In the genomic region with DNA sequence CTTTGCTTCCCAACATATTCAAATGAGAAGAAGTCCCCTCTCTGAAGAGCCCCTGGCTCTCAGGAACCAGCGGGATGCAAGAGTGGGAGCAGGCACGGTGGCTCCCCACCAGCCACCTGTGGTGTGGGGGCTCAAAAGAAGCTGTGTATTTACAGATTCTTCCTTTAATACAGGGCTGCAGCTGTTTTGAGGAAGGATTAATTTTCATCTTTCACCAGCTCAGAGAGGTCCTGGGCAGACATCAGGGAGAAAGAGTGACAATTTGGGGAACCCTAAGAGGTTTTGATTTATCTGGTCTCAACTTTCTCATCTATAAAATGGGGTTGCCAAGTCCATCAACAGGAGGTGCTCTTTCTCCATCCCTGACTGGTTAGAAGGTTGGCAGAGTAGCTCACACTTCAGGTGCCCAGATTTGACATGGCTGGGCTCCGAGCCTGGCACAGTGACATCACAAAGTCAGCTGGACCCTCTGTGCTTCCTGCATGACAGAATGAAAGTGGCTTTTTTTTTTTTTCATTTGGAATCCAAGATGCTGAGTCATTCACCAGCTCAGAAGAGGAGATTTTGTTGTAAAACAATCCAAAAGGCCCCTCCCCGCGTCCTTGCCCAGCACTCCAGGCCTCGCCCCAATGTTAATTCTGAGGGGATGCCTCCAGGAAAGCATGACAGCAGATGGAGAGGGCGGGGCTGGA, we compare ENCODE assay signal across 10 cellular contexts. TPM values are rescaled to one million over a fixed set of nuclear protein-coding genes. Genes with fewer than 3 reads are reported as not detected.
DNase-seq lines count a peak whose midpoint lies in the region; ATAC-seq, FAIRE-seq and TF ChIP-seq lines count a peak whose summit lies in the region.
"Had no signal": no experiment of that assay in that cellular context is flagged by ENCODE, and none has a peak within 500 bp of the region (broad histone marks: within the 10 kb centered on the region; RNA-seq: fewer than 3 reads in every experiment).

No MANE protein-coding gene starts in this region.

- DNase-seq in GM12865 (ENCODE audit: low read depth) (peak; percentile 18), NCI-H2171 (lab: John Stamatoyannopoulos, UW) (peak; percentile 83), dermis blood vessel endothelial cell (peak; percentile 82), pancreas (peak in 4 of 6 donors; percentile 58 to 72 (median 68)), T-cell (no peak), HEK293T (ENCODE audit: extremely low spot score) (no peak)
- no peak for DNase-seq in activated T-cell treated with anti-CD3 and anti-CD28 coated beads, Interleukin-2, amount 50 U/mL, for 72 hours
- no peak for DNase-seq in activated naive CD4-positive, alpha-beta T cell treated with anti-CD3 and anti-CD28 coated beads, Interleukin-2, amount 50 U/mL, for 16 hours
- DNase-seq: NCI-H82 had no signal

- 63 to 71% methylated on average over 7 of the region's 7 CpGs for WGBS in pancreas, 2 donors

- H3K27ac Mint-ChIP-seq in activated T-cell treated with anti-CD3 and anti-CD28 coated beads, Interleukin-2, amount 50 U/mL, for 72 hours: no peak overlapping the region
- H3K27ac Mint-ChIP-seq in T-cell: no peak overlapping the region

- peak; percentile 11 for TF ChIP-seq CTCF in GM12865 (IDR thresholded peaks at IDR 0.05; ENCODE audit: insufficient read depth, low read depth, low read length, missing control alignments)
- TF ChIP-seq CTCF in pancreas (IDR thresholded peaks at IDR 0.05): no peak

- POLR2A ChIA-PET in T-cell (lab: Charles Lee): no interaction called here
- POLR2A ChIA-PET in HEK293T (lab: Yijun Ruan, JAX): no interaction called here

- H3K4me3 ChIP-seq in GM12865 (ENCODE audit: low read depth, low read length) (no peak overlapping the region), pancreas (no peak overlapping the region)

- no peaks in the 10 kb centered on the region for H3K27me3 ChIP-seq in pancreas

- no peak for FAIRE-seq in pancreas (lab: Jason Lieb, UNC)

- H3K9me3 Mint-ChIP-seq in activated T-cell treated with anti-CD3 and anti-CD28 coated beads, Interleukin-2, amount 50 U/mL, for 72 hours: no peaks in the 10 kb centered on the region
- no peaks in the 10 kb centered on the region for H3K9me3 Mint-ChIP-seq in T-cell

- peak; percentile 74 to 89 (median 78) for ATAC-seq in pancreas
- no peak for ATAC-seq in activated T-cell treated with anti-CD3 and anti-CD28 coated beads, Interleukin-2, amount 50 U/mL, for 72 hours (replicated peaks in 1 of 2)
- ATAC-seq in T-cell (replicated peaks in 1 of 4): no peak

- H3K27me3 Mint-ChIP-seq in activated T-cell treated with anti-CD3 and anti-CD28 coated beads, Interleukin-2, amount 50 U/mL, for 72 hours (ENCODE audit: low read depth): peaks cover 37% of the 10 kb centered on the region
- peaks cover 15 to 20% of the 10 kb centered on the region in 2 donors for H3K27me3 Mint-ChIP-seq in T-cell

- H3K36me3 Mint-ChIP-seq in activated T-cell treated with anti-CD3 and anti-CD28 coated beads, Interleukin-2, amount 50 U/mL, for 72 hours (ENCODE audit: insufficient read depth in 2 of 2): no peaks in the 10 kb centered on the region
- no peaks in the 10 kb centered on the region for H3K36me3 Mint-ChIP-seq in T-cell

- H3K9me3 ChIP-seq in pancreas: no peaks in the 10 kb centered on the region

- no peaks in the 10 kb centered on the region for H3K36me3 ChIP-seq in pancreas

- H3K4me3 Mint-ChIP-seq in activated T-cell treated with anti-CD3 and anti-CD28 coated beads, Interleukin-2, amount 50 U/mL, for 72 hours: no peak overlapping the region
- H3K4me3 Mint-ChIP-seq in T-cell: no peak overlapping the region

- no peaks in the 10 kb centered on the region for H3K4me1 Mint-ChIP-seq in activated T-cell treated with anti-CD3 and anti-CD28 coated beads, Interleukin-2, amount 50 U/mL, for 72 hours (ENCODE audit: low read depth)
- no peaks in the 10 kb centered on the region for H3K4me1 Mint-ChIP-seq in T-cell

- H3K4me1 ChIP-seq in pancreas: no peaks in the 10 kb centered on the region

- H3K27ac ChIP-seq in pancreas: no peak overlapping the region

- intact Hi-C loops in pancreas (cut with DNase I): no loop called here

- CTCF ChIA-PET in T-cell (lab: Charles Lee): no interaction called here
- CTCF ChIA-PET in HEK293T (lab: Yijun Ruan, JAX): no interaction called here

TF ChIP-seq in HEK293T, 16 proteins besides CTCF, POLR2A, EP300 and RAD21:
- no peak for TF ChIP-seq LEF1 (IDR thresholded peaks at IDR 0.05; ENCODE audit: borderline replicate concordance)
- no peak for TF ChIP-seq ELF4 (IDR thresholded peaks at IDR 0.05)
- TF ChIP-seq, protein P1, sequence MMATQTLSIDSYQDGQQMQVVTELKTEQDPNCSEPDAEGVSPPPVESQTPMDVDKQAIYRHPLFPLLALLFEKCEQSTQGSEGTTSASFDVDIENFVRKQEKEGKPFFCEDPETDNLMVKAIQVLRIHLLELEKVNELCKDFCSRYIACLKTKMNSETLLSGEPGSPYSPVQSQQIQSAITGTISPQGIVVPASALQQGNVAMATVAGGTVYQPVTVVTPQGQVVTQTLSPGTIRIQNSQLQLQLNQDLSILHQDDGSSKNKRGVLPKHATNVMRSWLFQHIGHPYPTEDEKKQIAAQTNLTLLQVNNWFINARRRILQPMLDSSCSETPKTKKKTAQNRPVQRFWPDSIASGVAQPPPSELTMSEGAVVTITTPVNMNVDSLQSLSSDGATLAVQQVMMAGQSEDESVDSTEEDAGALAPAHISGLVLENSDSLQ (IDR thresholded peaks at IDR 0.05): no peak
- no peak for TF ChIP-seq SUZ12 (IDR thresholded peaks at IDR 0.05)
- no peak for TF ChIP-seq BHLHE40 (IDR thresholded peaks at IDR 0.05; ENCODE audit: borderline replicate concordance)
- TF ChIP-seq SP1 (IDR thresholded peaks at IDR 0.05): no peak
- no peak for TF ChIP-seq HDGF (IDR thresholded peaks at IDR 0.05; ENCODE audit: borderline replicate concordance)
- no peak for TF ChIP-seq TARDBP (IDR thresholded peaks at IDR 0.05)
- TF ChIP-seq CTBP1 (IDR thresholded peaks at IDR 0.05; ENCODE audit: borderline replicate concordance): no peak
- no peak for TF ChIP-seq FOXA1 (IDR thresholded peaks at IDR 0.05)
- no peak for TF ChIP-seq ZNF384 (IDR thresholded peaks at IDR 0.05)
- TF ChIP-seq L3MBTL2 (conservative IDR thresholded peaks at IDR 0.05): no peak

RNA-seq across cellular contexts. Expression of gene SIX2, which starts 15.5 kb away (rescaled TPM):
- total RNA-seq in dermis blood vessel endothelial cell: 0.09 TPM in 1 of 2 replicates, not detected in the other
- 1 to 10 TPM; 2.8 to 6.2 (median 3.5) TPM for total RNA-seq in pancreas
- 1 to 10 TPM; 3.6 to 4.2 TPM for polyA plus RNA-seq in pancreas
- total RNA-seq in activated T-cell treated with anti-CD3 and anti-CD28 coated beads, Interleukin-2, amount 50 U/mL, for 72 hours: under 1 TPM in 1 of 2 donors, not detected in 1; 0.12 TPM
- total RNA-seq in T-cell: not detected
- total RNA-seq: liver had no signal
- polyA plus RNA-seq: liver had no signal

Comparison
In these comparisons a context has a peak if more than half of its experiments do, and no peak if none do; other contexts are left out.
1. DNase-seq: peak in GM12865 (single experiment), NCI-H2171 (single experiment), dermis blood vessel endothelial cell (single experiment) and pancreas (4 of 6); none in activated T-cell treated with anti-CD3 and anti-CD28 coated beads, Interleukin-2, amount 50 U/mL, for 72 hours (0 of 2), T-cell (0 of 34), activated naive CD4-positive, alpha-beta T cell treated with anti-CD3 and anti-CD28 coated beads, Interleukin-2, amount 50 U/mL, for 16 hours (single experiment) and HEK293T (single experiment).
2. ATAC-seq: peak in pancreas (4 of 4); none in activated T-cell treated with anti-CD3 and anti-CD28 coated beads, Interleukin-2, amount 50 U/mL, for 72 hours (0 of 2) and T-cell (0 of 4).